8 cellular contexts compared by ENCODE assay signal in the genomic region with DNA sequence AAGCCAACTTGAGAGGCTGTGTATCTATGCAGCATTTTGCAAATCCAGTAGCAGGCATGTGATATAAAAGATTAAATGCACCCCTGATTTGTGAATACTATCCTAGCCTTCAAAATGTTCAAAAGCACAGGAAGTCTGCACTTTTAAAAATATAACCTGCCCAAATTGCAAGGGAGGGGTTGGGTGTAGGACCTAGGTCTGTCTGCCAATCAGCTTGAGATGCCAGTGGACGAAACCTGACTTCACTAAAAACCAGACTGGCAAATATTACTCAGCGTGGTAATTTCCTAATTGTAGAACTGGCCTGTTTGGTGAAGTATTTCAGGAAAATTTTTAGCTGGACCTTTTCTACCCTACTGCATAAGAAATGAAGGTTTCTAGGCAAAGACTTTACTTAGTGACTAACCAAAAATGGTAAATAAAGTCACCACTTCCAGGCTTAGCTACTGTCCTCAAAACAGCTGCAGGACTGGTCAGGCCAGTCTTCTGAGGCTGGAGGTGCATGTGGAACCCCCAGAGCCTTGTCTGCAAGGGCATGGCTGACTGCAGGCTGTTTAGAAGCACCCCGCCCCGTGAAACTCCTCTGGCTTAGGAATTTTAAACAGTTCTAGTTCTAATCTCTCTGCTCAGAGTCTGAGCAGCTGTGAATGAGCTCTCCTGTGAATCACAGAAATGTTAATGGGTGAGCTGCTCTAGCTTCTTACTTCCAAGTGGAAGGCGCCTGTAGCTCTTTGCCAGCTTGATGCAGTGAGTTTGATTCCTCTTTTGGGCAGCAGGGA.
DNase-seq lines count a peak whose midpoint lies in the region; ATAC-seq and TF ChIP-seq lines count a peak whose summit lies in the region.

No MANE protein-coding gene starts in this region.

- 41 to 43% methylated on average over 5 of the region's 5 CpGs for WGBS in thyroid gland, 2 donors

- H3K27ac ChIP-seq in thyroid gland: peak overlapping the region; percentile 42 to 57 (median 53)

- ATAC-seq in HG02798 (IDR thresholded peaks at IDR 0.05; ENCODE audit: poor library complexity, unreplicated experiment) (peak; percentile 42), T-helper 17 cell (no peak)
- ATAC-seq in activated CD8-positive, alpha-beta memory T cell treated with anti-CD3 and anti-CD28 coated beads, Interleukin-2, amount 10 ng/mL, durations not matched to agents 7 days and 5 days: no peak

- H3K36me3 Mint-ChIP-seq in activated naive CD4-positive, alpha-beta T cell treated with anti-CD3 and anti-CD28 coated beads, Interleukin-2, amount 10 ng/mL, durations not matched to agents 7 days and 5 days: peaks cover 30% of the 10 kb centered on the region
- H3K36me3 Mint-ChIP-seq in T-helper 17 cell (ENCODE audit: low read depth): no peaks in the 10 kb centered on the region
- no peaks in the 10 kb centered on the region for H3K36me3 Mint-ChIP-seq in activated CD8-positive, alpha-beta memory T cell treated with anti-CD3 and anti-CD28 coated beads, Interleukin-2, amount 10 ng/mL, durations not matched to agents 7 days and 5 days

- CTCF ChIA-PET in activated naive CD4-positive, alpha-beta T cell treated with anti-CD3 and anti-CD28 coated beads, Interleukin-2, amount 10 ng/mL, durations not matched to agents 7 days and 5 days (lab: Charles Lee): interaction anchor here (0.7 to 1.6 kb wide), 2 partner anchors 13 kb away, joined by 3 to 5 read pairs; no protein-coding TSS in a partner anchor
- CTCF ChIA-PET in activated CD8-positive, alpha-beta memory T cell treated with anti-CD3 and anti-CD28 coated beads, Interleukin-2, amount 10 ng/mL, durations not matched to agents 7 days and 5 days (lab: Charles Lee): interaction anchor here (1.6 kb wide), 1 partner anchor 12 kb away, joined by 4 read pairs; no protein-coding TSS in a partner anchor

- no peak for DNase-seq in activated naive CD4-positive, alpha-beta T cell treated with anti-CD3 and anti-CD28 coated beads, Interleukin-2, amount 10 ng/mL, durations not matched to agents 7 days and 5 days
- DNase-seq in activated naive CD4-positive, alpha-beta T cell treated with anti-CD3 and anti-CD28 coated beads, Interleukin-2, amount 50 U/mL, for 16 hours: no peak
- DNase-seq in T-helper 17 cell: no peak
- DNase-seq in thyroid gland: peak; percentile 45 to 46
- no peak for DNase-seq in DMS153 (lab: John Stamatoyannopoulos, UW)
- DNase-seq in activated CD8-positive, alpha-beta memory T cell treated with anti-CD3 and anti-CD28 coated beads, Interleukin-2, amount 10 ng/mL, durations not matched to agents 7 days and 5 days: no peak
- no peak for DNase-seq in NCI-H2029 (lab: John Stamatoyannopoulos, UW)

- peaks cover 4% of the 10 kb centered on the region for H3K27me3 Mint-ChIP-seq in activated naive CD4-positive, alpha-beta T cell treated with anti-CD3 and anti-CD28 coated beads, Interleukin-2, amount 10 ng/mL, durations not matched to agents 7 days and 5 days
- peaks cover 6% of the 10 kb centered on the region for H3K27me3 Mint-ChIP-seq in T-helper 17 cell
- peaks cover 41% of the 10 kb centered on the region for H3K27me3 Mint-ChIP-seq in activated CD8-positive, alpha-beta memory T cell treated with anti-CD3 and anti-CD28 coated beads, Interleukin-2, amount 10 ng/mL, durations not matched to agents 7 days and 5 days

- TF ChIP-seq POLR2A in thyroid gland (IDR thresholded peaks at IDR 0.05): no peak

- H3K9me3 Mint-ChIP-seq in activated naive CD4-positive, alpha-beta T cell treated with anti-CD3 and anti-CD28 coated beads, Interleukin-2, amount 10 ng/mL, durations not matched to agents 7 days and 5 days: peaks cover 4% of the 10 kb centered on the region
- H3K9me3 Mint-ChIP-seq in activated CD8-positive, alpha-beta memory T cell treated with anti-CD3 and anti-CD28 coated beads, Interleukin-2, amount 10 ng/mL, durations not matched to agents 7 days and 5 days (ENCODE audit: low read depth): no peaks in the 10 kb centered on the region

- H3K9me3 ChIP-seq in T-helper 17 cell (ENCODE audit: control insufficient read depth, low read length, poor library complexity, severe bottlenecking) (no peaks in the 10 kb centered on the region), thyroid gland (no peaks in the 10 kb centered on the region)

- H3K4me3 Mint-ChIP-seq in activated naive CD4-positive, alpha-beta T cell treated with anti-CD3 and anti-CD28 coated beads, Interleukin-2, amount 10 ng/mL, durations not matched to agents 7 days and 5 days: no peak overlapping the region
- H3K4me3 Mint-ChIP-seq in T-helper 17 cell: no peak overlapping the region
- no peak overlapping the region for H3K4me3 Mint-ChIP-seq in activated CD8-positive, alpha-beta memory T cell treated with anti-CD3 and anti-CD28 coated beads, Interleukin-2, amount 10 ng/mL, durations not matched to agents 7 days and 5 days

- H3K36me3 ChIP-seq in thyroid gland: no peaks in the 10 kb centered on the region

- no peaks in the 10 kb centered on the region for H3K27me3 ChIP-seq in thyroid gland

- H3K27ac Mint-ChIP-seq in activated naive CD4-positive, alpha-beta T cell treated with anti-CD3 and anti-CD28 coated beads, Interleukin-2, amount 10 ng/mL, durations not matched to agents 7 days and 5 days: peak overlapping the region; percentile 55
- peak overlapping the region; percentile 47 for H3K27ac Mint-ChIP-seq in T-helper 17 cell
- no peak overlapping the region for H3K27ac Mint-ChIP-seq in activated CD8-positive, alpha-beta memory T cell treated with anti-CD3 and anti-CD28 coated beads, Interleukin-2, amount 10 ng/mL, durations not matched to agents 7 days and 5 days

- H3K4me1 ChIP-seq in thyroid gland: peaks cover 19 to 20% of the 10 kb centered on the region in 2 donors

- intact Hi-C loops in thyroid gland (cut with DNase I): no loop called here

- H3K4me1 Mint-ChIP-seq in activated naive CD4-positive, alpha-beta T cell treated with anti-CD3 and anti-CD28 coated beads, Interleukin-2, amount 10 ng/mL, durations not matched to agents 7 days and 5 days: peaks cover 37% of the 10 kb centered on the region
- H3K4me1 Mint-ChIP-seq in T-helper 17 cell: peaks cover 12% of the 10 kb centered on the region
- peaks cover 20% of the 10 kb centered on the region for H3K4me1 Mint-ChIP-seq in activated CD8-positive, alpha-beta memory T cell treated with anti-CD3 and anti-CD28 coated beads, Interleukin-2, amount 10 ng/mL, durations not matched to agents 7 days and 5 days

- no peak overlapping the region for H3K4me3 ChIP-seq in thyroid gland (replicated peaks in 1 of 3)

- TF ChIP-seq CTCF in thyroid gland (IDR thresholded peaks at IDR 0.05): no peak

Comparison
In these comparisons a context has a peak if more than half of its experiments do, and no peak if none do; other contexts are left out.
1. DNase-seq: peak in thyroid gland (2 of 2); none in activated naive CD4-positive, alpha-beta T cell treated with anti-CD3 and anti-CD28 coated beads, Interleukin-2, amount 10 ng/mL, durations not matched to agents 7 days and 5 days (single experiment), activated naive CD4-positive, alpha-beta T cell treated with anti-CD3 and anti-CD28 coated beads, Interleukin-2, amount 50 U/mL, for 16 hours (single experiment), T-helper 17 cell (0 of 3), DMS153 (single experiment), activated CD8-positive, alpha-beta memory T cell treated with anti-CD3 and anti-CD28 coated beads, Interleukin-2, amount 10 ng/mL, durations not matched to agents 7 days and 5 days (single experiment) and NCI-H2029 (single experiment).